ENCODE assay signal across 1 cellular context in the genomic region with DNA sequence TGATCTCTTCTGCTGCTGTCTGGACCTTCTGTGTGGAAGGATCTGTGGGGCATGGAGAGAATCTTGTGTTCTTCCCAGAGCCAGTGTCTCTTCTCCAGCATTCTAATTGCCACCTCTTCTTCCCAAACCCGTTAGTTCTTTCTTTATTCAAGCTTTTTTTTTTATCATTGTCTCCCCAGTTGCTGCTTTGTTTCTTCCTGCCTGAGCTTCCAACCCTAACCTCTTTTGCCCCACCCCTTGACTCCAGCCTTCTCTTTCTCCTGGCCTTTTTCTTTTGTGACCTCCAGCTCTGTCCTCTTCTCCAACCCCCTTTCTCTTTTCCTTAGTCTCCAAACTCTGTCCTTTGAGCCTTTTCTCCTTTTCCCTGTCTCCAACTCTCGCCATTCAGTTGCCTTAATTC.
TF ChIP-seq lines count a peak whose summit lies in the region.

No MANE protein-coding gene starts in this region.

TF ChIP-seq in H1, 55 proteins besides CTCF, POLR2A, EP300 and RAD21:
- TF ChIP-seq SIRT6 (IDR thresholded peaks at IDR 0.05; ENCODE audit: low read length) (no peak), ZNF274 (IDR thresholded peaks at IDR 0.05; ENCODE audit: borderline replicate concordance, extremely low read depth, low read length) (no peak), TAF1 (IDR thresholded peaks at IDR 0.05; ENCODE audit: low read depth, low read length) (no peak), CBX8 (IDR thresholded peaks at IDR 0.05; ENCODE audit: borderline replicate concordance, low read depth, low read length) (no peak), BCL11A (IDR thresholded peaks at IDR 0.05; ENCODE audit: low read depth in 2 of 2, low read length in 2 of 2) (no peak), SIX5 (IDR thresholded peaks at IDR 0.05; ENCODE audit: low read depth, low read length) (no peak), CHD1 (IDR thresholded peaks at IDR 0.05; ENCODE audit: low read depth, low read length) (no peak), SRF (IDR thresholded peaks at IDR 0.05; ENCODE audit: low read depth, low read length) (no peak), FOSL1 (IDR thresholded peaks at IDR 0.05; ENCODE audit: insufficient read depth, low read depth, low read length) (no peak), KDM1A (IDR thresholded peaks at IDR 0.05; ENCODE audit: borderline replicate concordance, low read length) (no peak), BRCA1 (IDR thresholded peaks at IDR 0.05; ENCODE audit: low read depth, low read length) (no peak), GTF2F1 (IDR thresholded peaks at IDR 0.05; ENCODE audit: borderline replicate concordance, low read depth, low read length) (no peak), KDM5A (IDR thresholded peaks at IDR 0.05; ENCODE audit: low read length) (no peak)
- TF ChIP-seq, protein P1, sequence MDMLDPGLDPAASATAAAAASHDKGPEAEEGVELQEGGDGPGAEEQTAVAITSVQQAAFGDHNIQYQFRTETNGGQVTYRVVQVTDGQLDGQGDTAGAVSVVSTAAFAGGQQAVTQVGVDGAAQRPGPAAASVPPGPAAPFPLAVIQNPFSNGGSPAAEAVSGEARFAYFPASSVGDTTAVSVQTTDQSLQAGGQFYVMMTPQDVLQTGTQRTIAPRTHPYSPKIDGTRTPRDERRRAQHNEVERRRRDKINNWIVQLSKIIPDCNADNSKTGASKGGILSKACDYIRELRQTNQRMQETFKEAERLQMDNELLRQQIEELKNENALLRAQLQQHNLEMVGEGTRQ (IDR thresholded peaks at IDR 0.05; ENCODE audit: low read length) = no peak
- TF ChIP-seq, protein P2, sequence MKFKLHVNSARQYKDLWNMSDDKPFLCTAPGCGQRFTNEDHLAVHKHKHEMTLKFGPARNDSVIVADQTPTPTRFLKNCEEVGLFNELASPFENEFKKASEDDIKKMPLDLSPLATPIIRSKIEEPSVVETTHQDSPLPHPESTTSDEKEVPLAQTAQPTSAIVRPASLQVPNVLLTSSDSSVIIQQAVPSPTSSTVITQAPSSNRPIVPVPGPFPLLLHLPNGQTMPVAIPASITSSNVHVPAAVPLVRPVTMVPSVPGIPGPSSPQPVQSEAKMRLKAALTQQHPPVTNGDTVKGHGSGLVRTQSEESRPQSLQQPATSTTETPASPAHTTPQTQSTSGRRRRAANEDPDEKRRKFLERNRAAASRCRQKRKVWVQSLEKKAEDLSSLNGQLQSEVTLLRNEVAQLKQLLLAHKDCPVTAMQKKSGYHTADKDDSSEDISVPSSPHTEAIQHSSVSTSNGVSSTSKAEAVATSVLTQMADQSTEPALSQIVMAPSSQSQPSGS (IDR thresholded peaks at IDR 0.05; ENCODE audit: low read length) = no peak
- TF ChIP-seq, protein P3, sequence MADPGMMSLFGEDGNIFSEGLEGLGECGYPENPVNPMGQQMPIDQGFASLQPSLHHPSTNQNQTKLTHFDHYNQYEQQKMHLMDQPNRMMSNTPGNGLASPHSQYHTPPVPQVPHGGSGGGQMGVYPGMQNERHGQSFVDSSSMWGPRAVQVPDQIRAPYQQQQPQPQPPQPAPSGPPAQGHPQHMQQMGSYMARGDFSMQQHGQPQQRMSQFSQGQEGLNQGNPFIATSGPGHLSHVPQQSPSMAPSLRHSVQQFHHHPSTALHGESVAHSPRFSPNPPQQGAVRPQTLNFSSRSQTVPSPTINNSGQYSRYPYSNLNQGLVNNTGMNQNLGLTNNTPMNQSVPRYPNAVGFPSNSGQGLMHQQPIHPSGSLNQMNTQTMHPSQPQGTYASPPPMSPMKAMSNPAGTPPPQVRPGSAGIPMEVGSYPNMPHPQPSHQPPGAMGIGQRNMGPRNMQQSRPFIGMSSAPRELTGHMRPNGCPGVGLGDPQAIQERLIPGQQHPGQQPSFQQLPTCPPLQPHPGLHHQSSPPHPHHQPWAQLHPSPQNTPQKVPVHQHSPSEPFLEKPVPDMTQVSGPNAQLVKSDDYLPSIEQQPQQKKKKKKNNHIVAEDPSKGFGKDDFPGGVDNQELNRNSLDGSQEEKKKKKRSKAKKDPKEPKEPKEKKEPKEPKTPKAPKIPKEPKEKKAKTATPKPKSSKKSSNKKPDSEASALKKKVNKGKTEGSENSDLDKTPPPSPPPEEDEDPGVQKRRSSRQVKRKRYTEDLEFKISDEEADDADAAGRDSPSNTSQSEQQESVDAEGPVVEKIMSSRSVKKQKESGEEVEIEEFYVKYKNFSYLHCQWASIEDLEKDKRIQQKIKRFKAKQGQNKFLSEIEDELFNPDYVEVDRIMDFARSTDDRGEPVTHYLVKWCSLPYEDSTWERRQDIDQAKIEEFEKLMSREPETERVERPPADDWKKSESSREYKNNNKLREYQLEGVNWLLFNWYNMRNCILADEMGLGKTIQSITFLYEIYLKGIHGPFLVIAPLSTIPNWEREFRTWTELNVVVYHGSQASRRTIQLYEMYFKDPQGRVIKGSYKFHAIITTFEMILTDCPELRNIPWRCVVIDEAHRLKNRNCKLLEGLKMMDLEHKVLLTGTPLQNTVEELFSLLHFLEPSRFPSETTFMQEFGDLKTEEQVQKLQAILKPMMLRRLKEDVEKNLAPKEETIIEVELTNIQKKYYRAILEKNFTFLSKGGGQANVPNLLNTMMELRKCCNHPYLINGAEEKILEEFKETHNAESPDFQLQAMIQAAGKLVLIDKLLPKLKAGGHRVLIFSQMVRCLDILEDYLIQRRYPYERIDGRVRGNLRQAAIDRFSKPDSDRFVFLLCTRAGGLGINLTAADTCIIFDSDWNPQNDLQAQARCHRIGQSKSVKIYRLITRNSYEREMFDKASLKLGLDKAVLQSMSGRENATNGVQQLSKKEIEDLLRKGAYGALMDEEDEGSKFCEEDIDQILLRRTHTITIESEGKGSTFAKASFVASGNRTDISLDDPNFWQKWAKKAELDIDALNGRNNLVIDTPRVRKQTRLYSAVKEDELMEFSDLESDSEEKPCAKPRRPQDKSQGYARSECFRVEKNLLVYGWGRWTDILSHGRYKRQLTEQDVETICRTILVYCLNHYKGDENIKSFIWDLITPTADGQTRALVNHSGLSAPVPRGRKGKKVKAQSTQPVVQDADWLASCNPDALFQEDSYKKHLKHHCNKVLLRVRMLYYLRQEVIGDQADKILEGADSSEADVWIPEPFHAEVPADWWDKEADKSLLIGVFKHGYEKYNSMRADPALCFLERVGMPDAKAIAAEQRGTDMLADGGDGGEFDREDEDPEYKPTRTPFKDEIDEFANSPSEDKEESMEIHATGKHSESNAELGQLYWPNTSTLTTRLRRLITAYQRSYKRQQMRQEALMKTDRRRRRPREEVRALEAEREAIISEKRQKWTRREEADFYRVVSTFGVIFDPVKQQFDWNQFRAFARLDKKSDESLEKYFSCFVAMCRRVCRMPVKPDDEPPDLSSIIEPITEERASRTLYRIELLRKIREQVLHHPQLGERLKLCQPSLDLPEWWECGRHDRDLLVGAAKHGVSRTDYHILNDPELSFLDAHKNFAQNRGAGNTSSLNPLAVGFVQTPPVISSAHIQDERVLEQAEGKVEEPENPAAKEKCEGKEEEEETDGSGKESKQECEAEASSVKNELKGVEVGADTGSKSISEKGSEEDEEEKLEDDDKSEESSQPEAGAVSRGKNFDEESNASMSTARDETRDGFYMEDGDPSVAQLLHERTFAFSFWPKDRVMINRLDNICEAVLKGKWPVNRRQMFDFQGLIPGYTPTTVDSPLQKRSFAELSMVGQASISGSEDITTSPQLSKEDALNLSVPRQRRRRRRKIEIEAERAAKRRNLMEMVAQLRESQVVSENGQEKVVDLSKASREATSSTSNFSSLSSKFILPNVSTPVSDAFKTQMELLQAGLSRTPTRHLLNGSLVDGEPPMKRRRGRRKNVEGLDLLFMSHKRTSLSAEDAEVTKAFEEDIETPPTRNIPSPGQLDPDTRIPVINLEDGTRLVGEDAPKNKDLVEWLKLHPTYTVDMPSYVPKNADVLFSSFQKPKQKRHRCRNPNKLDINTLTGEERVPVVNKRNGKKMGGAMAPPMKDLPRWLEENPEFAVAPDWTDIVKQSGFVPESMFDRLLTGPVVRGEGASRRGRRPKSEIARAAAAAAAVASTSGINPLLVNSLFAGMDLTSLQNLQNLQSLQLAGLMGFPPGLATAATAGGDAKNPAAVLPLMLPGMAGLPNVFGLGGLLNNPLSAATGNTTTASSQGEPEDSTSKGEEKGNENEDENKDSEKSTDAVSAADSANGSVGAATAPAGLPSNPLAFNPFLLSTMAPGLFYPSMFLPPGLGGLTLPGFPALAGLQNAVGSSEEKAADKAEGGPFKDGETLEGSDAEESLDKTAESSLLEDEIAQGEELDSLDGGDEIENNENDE (IDR thresholded peaks at IDR 0.05; ENCODE audit: insufficient replicate concordance, low read length) = no peak
TF ChIP-seq in H1: peak in this region for 0.
